Comparison of ENCODE assay signal across 8 cellular contexts in genomic region chr2:72150157-72150960, GRCh38. TPM values are rescaled to one million over a fixed set of nuclear protein-coding genes. Genes with fewer than 3 reads are reported as not detected.
DNase-seq lines count a peak whose midpoint lies in the region; ATAC-seq and TF ChIP-seq lines count a peak whose summit lies in the region.

No MANE protein-coding gene starts in this region.

- peaks cover 62% of the 10 kb centered on the region for H3K27me3 Mint-ChIP-seq in activated CD4-positive, alpha-beta T cell treated with anti-CD3 and anti-CD28 coated beads for 36 hours

- intact Hi-C loops in activated CD4-positive, alpha-beta T cell treated with anti-CD3 and anti-CD28 coated beads for 36 hours (cut with DNase I, micrococcal nuclease) = loop anchor here (1.0 to 2.0 kb wide), 5 partner anchors 226 to 620 kb away; no protein-coding TSS in a partner anchor
- intact Hi-C loops in left lung (cut with DNase I) = loop anchor here in 1 of 2 donors (5.0 kb wide), 1 partner anchor 228 kb away; no protein-coding TSS in a partner anchor

- POLR2A ChIA-PET in activated CD4-positive, alpha-beta T cell treated with anti-CD3 and anti-CD28 coated beads for 36 hours (lab: Charles Lee) = interaction anchor here (0.5 kb wide), 1 partner anchor 595 kb away, joined by 4 read pairs; no protein-coding TSS in a partner anchor

- H3K4me3 ChIP-seq in ACC112 (ENCODE audit: low read depth, low read length) (peak overlapping the region; percentile 80), coronary artery (peak overlapping the region; percentile 80), left lung (peak overlapping the region in 1 of 2 donors; percentile 39)

- H3K27me3 ChIP-seq in ACC112 (ENCODE audit: insufficient read depth, low read length) = peaks cover 55% of the 10 kb centered on the region
- peaks cover 40 to 91% of the 10 kb centered on the region in 2 donors for H3K27me3 ChIP-seq in left lung

- H3K9me3 ChIP-seq in left lung = no peaks in the 10 kb centered on the region

- peak; percentile 63 for ATAC-seq in GM18517 (IDR thresholded peaks at IDR 0.05; ENCODE audit: unreplicated experiment)
- ATAC-seq in HG03354 (IDR thresholded peaks at IDR 0.05; ENCODE audit: poor library complexity, severe bottlenecking, unreplicated experiment) = peak; percentile 85
- ATAC-seq in activated CD4-positive, alpha-beta T cell treated with anti-CD3 and anti-CD28 coated beads for 36 hours = peak; percentile 80
- ATAC-seq in left lung = peak; percentile 95

- H3K27ac ChIP-seq in ACC112 (ENCODE audit: low read depth, low read length) (no peak overlapping the region), coronary artery (peak overlapping the region in 1 of 2 donors; percentile 4), left lung (no peak overlapping the region)

- H3K79me2 ChIP-seq in ACC112 (ENCODE audit: control insufficient read depth, insufficient read depth, low read length, unreplicated experiment) = no peaks in the 10 kb centered on the region

- H3K36me3 Mint-ChIP-seq in activated CD4-positive, alpha-beta T cell treated with anti-CD3 and anti-CD28 coated beads for 36 hours (ENCODE audit: low read depth) = no peaks in the 10 kb centered on the region

- H2AFZ ChIP-seq in ACC112 (ENCODE audit: low read length, unreplicated experiment) = no peak overlapping the region

- DNase-seq in NCI-H460 (ENCODE audit: extremely low read depth, low read depth) (peak; percentile 78), coronary artery (ENCODE audit: low spot score) (peak; percentile 87), left lung (no peak)
- peak; percentile 81 for DNase-seq in activated CD4-positive, alpha-beta T cell treated with anti-CD3 and anti-CD28 coated beads for 36 hours
- DNase-seq in stimulated activated CD4-positive, alpha-beta T cell treated with anti-CD3 and anti-CD28 coated beads, Interleukin-2, amount 100 ng/mL, for 4 hours (ENCODE audit: low read depth) = peak; percentile 39

- H3K9me3 Mint-ChIP-seq in activated CD4-positive, alpha-beta T cell treated with anti-CD3 and anti-CD28 coated beads for 36 hours (ENCODE audit: low read depth) = no peaks in the 10 kb centered on the region

- H3K36me3 ChIP-seq in ACC112 (ENCODE audit: insufficient read depth, low read length) (no peaks in the 10 kb centered on the region), left lung (no peaks in the 10 kb centered on the region)

- no peak overlapping the region for H3K27ac Mint-ChIP-seq in activated CD4-positive, alpha-beta T cell treated with anti-CD3 and anti-CD28 coated beads for 36 hours

- H3K4me1 Mint-ChIP-seq in activated CD4-positive, alpha-beta T cell treated with anti-CD3 and anti-CD28 coated beads for 36 hours = peaks cover 36% of the 10 kb centered on the region

- CTCF ChIA-PET in activated CD4-positive, alpha-beta T cell treated with anti-CD3 and anti-CD28 coated beads for 36 hours (lab: Charles Lee) = interaction anchor here (0.6 to 4.0 kb wide), 18 partner anchors 8 to 604 kb away, joined by 3 to 41 read pairs (median 4); no protein-coding TSS in a partner anchor

- peak overlapping the region; percentile 34 for H3K4me3 Mint-ChIP-seq in activated CD4-positive, alpha-beta T cell treated with anti-CD3 and anti-CD28 coated beads for 36 hours

- TF ChIP-seq CTCF in coronary artery (IDR thresholded peaks at IDR 0.05) = peak; percentile 75
- TF ChIP-seq CTCF in left lung (IDR thresholded peaks at IDR 0.05) = peak; percentile 80 to 84

- peaks cover 16% of the 10 kb centered on the region for H3K4me1 ChIP-seq in ACC112 (ENCODE audit: control insufficient read depth, insufficient read depth, low read length, unreplicated experiment)
- peaks cover 18 to 45% of the 10 kb centered on the region in 2 donors for H3K4me1 ChIP-seq in left lung

RNA-seq across cellular contexts. Expression of gene CYP26B1, which starts 2.7 kb away (rescaled TPM):
- 0.94 and 1.0 TPM in 2 replicates for total RNA-seq in NCI-H460 (2014; rRNA removed; shearing (Covaris generic))
- 2.0 and 5.9 TPM in 2 replicates for polyA plus RNA-seq in NCI-H460 (2014; cell fraction: nucleus; rRNA removed)
- total RNA-seq in activated CD4-positive, alpha-beta T cell treated with anti-CD3 and anti-CD28 coated beads for 36 hours = not detected
- 1 to 10 TPM; 3.1 to 4.7 TPM for total RNA-seq in left lung

Comparison
In these comparisons a context has a peak if more than half of its experiments do, and no peak if none do; other contexts are left out.
1. DNase-seq: peak in NCI-H460 (single experiment), activated CD4-positive, alpha-beta T cell treated with anti-CD3 and anti-CD28 coated beads for 36 hours (single experiment), coronary artery (single experiment) and stimulated activated CD4-positive, alpha-beta T cell treated with anti-CD3 and anti-CD28 coated beads, Interleukin-2, amount 100 ng/mL, for 4 hours (single experiment); none in left lung (0 of 2).
2. Peak in every context shown above with its lines, with median percentiles within 50 percentile points of each other: ATAC-seq.